Comparison of ENCODE assay signal across 23 cellular contexts in genomic region chr1:217117973-217118465, GRCh38.
DNase-seq lines count a peak whose midpoint lies in the region; ATAC-seq and TF ChIP-seq lines count a peak whose summit lies in the region.
"Had no signal": no experiment of that assay in that cellular context is flagged by ENCODE, and none has a peak within 500 bp of the region (broad histone marks: within the 10 kb centered on the region; RNA-seq: fewer than 3 reads in every experiment).

No MANE protein-coding gene starts in this region.

- H3K27ac ChIP-seq in SK-N-SH (ENCODE audit: low read depth in 2 of 2, low read length in 1 of 2) (no peak overlapping the region), 22Rv1 (peak overlapping the region; percentile 75), Karpas-422 (ENCODE audit: low read length) (no peak overlapping the region)
- H3K27ac ChIP-seq: BLaER1 had no signal

- H3K9me2 ChIP-seq in SK-N-SH (no peaks in the 10 kb centered on the region), Karpas-422 (replicated peaks; ENCODE audit: insufficient read depth, low read length) (no peaks in the 10 kb centered on the region)

- H3K4me3 ChIP-seq in SK-N-SH (ENCODE audit: low read depth in 2 of 2, low read length in 1 of 2) (no peak overlapping the region), epithelial cell of esophagus (ENCODE audit: low read length) (no peak overlapping the region), Karpas-422 (ENCODE audit: low read length) (no peak overlapping the region)
- H3K4me3 ChIP-seq: BLaER1 had no signal

- TF ChIP-seq CTCF in SK-N-SH (IDR thresholded peaks at IDR 0.05) (no peak), 22Rv1 (IDR thresholded peaks at IDR 0.05) (no peak), epithelial cell of esophagus (IDR thresholded peaks at IDR 0.05; ENCODE audit: insufficient read depth, low read depth, low read length, missing control alignments) (no peak)

- H3K36me3 ChIP-seq in SK-N-SH (replicated peaks in 1 of 2; ENCODE audit: control insufficient read depth in 1 of 2, insufficient read depth in 2 of 2, low read length in 1 of 2) = no peaks in the 10 kb centered on the region
- no peaks in the 10 kb centered on the region for H3K36me3 ChIP-seq in Karpas-422 (ENCODE audit: insufficient read depth, low read length)
- H3K36me3 ChIP-seq: BE2C, BLaER1 had no signal

- no peak overlapping the region for H3K9ac ChIP-seq in SK-N-SH
- no peak overlapping the region for H3K9ac ChIP-seq in Karpas-422 (ENCODE audit: low read length)
- H3K9ac ChIP-seq: BLaER1 had no signal

- DNase-seq in SK-N-SH (no peak), epithelial cell of esophagus (ENCODE audit: low read depth) (peak; percentile 51), renal cortical epithelial cell (ENCODE audit: low read depth) (peak; percentile 30), Karpas-422 (no peak)
- DNase-seq: 8988T; ACHN; BE2C; C1 segment of cervical spinal cord; CD4-positive, alpha-beta memory T cell; CD4-positive, CD25-positive, alpha-beta regulatory T cell; CD8-positive, alpha-beta memory T cell; COR-L47; DMS 273 treated with DMSO at 0.1 percent for 48 hours; DMS153; DMS53; DMS79; DND-41; EL; GDM1 had no signal

- no peak for TF ChIP-seq RAD21 in SK-N-SH (IDR thresholded peaks at IDR 0.05; ENCODE audit: low read length)

- H3K4me1 ChIP-seq in SK-N-SH (ENCODE audit: control insufficient read depth in 1 of 2, insufficient read depth in 2 of 2, low read depth in 1 of 2, low read length in 1 of 2) = peaks cover 0 to 18% of the 10 kb centered on the region in 2 experiments; a peak in 2 of 4 replicates
- H3K4me1 ChIP-seq in Karpas-422 (ENCODE audit: low read length) = peaks cover 11% of the 10 kb centered on the region; the same call in 1 of the 2 replicates
- H3K4me1 ChIP-seq: BE2C, BLaER1 had no signal

- no peak overlapping the region for H2AFZ ChIP-seq in SK-N-SH (ENCODE audit: low read depth)
- no peak overlapping the region for H2AFZ ChIP-seq in Karpas-422 (ENCODE audit: low read length)

- no peaks in the 10 kb centered on the region for H3K27me3 ChIP-seq in SK-N-SH (ENCODE audit: insufficient read depth)
- no peaks in the 10 kb centered on the region for H3K27me3 ChIP-seq in Karpas-422 (ENCODE audit: low read length)
- H3K27me3 ChIP-seq: BE2C, BLaER1 had no signal

- H3F3A ChIP-seq in SK-N-SH (replicated peaks; ENCODE audit: insufficient read depth) = no peaks in the 10 kb centered on the region

- CTCF ChIA-PET in SK-N-SH (lab: Yijun Ruan, JAX) = no interaction called here

- no peaks in the 10 kb centered on the region for H4K20me1 ChIP-seq in SK-N-SH (ENCODE audit: insufficient read depth)
- H4K20me1 ChIP-seq in Karpas-422 (ENCODE audit: insufficient read depth, low read depth, low read length) = no peaks in the 10 kb centered on the region
- H4K20me1 ChIP-seq: BLaER1 had no signal

- TF ChIP-seq EP300 in SK-N-SH (IDR thresholded peaks at IDR 0.05; ENCODE audit: borderline replicate concordance in 1 of 2, low read depth in 1 of 2, low read length in 1 of 2) = no peak

- ATAC-seq in SK-N-SH treated with all-trans-retinoic acid at 6 μM for 48 hours = no peak
- no peak for ATAC-seq in GM21619 (IDR thresholded peaks at IDR 0.05; ENCODE audit: unreplicated experiment)

- H3K79me2 ChIP-seq in SK-N-SH (ENCODE audit: insufficient read depth) = no peaks in the 10 kb centered on the region
- H3K79me2 ChIP-seq in Karpas-422 (ENCODE audit: low read length) = no peaks in the 10 kb centered on the region

- POLR2A ChIA-PET in SK-N-SH (lab: Yijun Ruan, JAX) = no interaction called here

- no peaks in the 10 kb centered on the region for H3K9me3 ChIP-seq in SK-N-SH
- no peaks in the 10 kb centered on the region for H3K9me3 ChIP-seq in Karpas-422 (ENCODE audit: low read length)
- H3K9me3 ChIP-seq: BE2C, BLaER1 had no signal

- no peak overlapping the region for H3K4me2 ChIP-seq in SK-N-SH
- no peak overlapping the region for H3K4me2 ChIP-seq in Karpas-422 (ENCODE audit: low read depth, low read length, poor library complexity, severe bottlenecking)
- H3K4me2 ChIP-seq: BLaER1 had no signal

TF ChIP-seq in SK-N-SH treated with all-trans-retinoic acid at 6 μM for 48 hours, 23 proteins besides CTCF, POLR2A, EP300 and RAD21:
- TF ChIP-seq ZFP3 (CRISPR knock-in tag; IDR thresholded peaks at IDR 0.05) (peak; percentile 92), ZNF565 (CRISPR knock-in tag; conservative IDR thresholded peaks at IDR 0.05; ENCODE audit: low read depth) (no peak)
TF ChIP-seq in SK-N-SH treated with all-trans-retinoic acid at 6 μM for 48 hours: peak in this region for 1.

TF ChIP-seq in SK-N-SH, 30 proteins besides CTCF, POLR2A, EP300 and RAD21:
- TF ChIP-seq RCOR1 (IDR thresholded peaks at IDR 0.05; ENCODE audit: low read length) (no peak), GATA2 (CRISPR knock-in tag; IDR thresholded peaks at IDR 0.05) (no peak), TAF1 (IDR thresholded peaks at IDR 0.05; ENCODE audit: borderline replicate concordance, low read depth, low read length) (no peak), CHD2 (IDR thresholded peaks at IDR 0.05; ENCODE audit: low read length, partially characterized antibody) (no peak), SIN3A (IDR thresholded peaks at IDR 0.05; ENCODE audit: borderline replicate concordance, low read depth, low read length) (no peak), TEAD4 (IDR thresholded peaks at IDR 0.05; ENCODE audit: borderline replicate concordance, insufficient read depth) (no peak), MAX (IDR thresholded peaks at IDR 0.05; ENCODE audit: low read depth) (no peak), RFX5 (IDR thresholded peaks at IDR 0.05; ENCODE audit: low read length) (no peak), GABPA (IDR thresholded peaks at IDR 0.05; ENCODE audit: low read depth) (no peak), NFIC (IDR thresholded peaks at IDR 0.05; ENCODE audit: borderline replicate concordance) (no peak), TCF12 (IDR thresholded peaks at IDR 0.05) (no peak), USF2 (IDR thresholded peaks at IDR 0.05; ENCODE audit: borderline replicate concordance, low read depth, low read length) (no peak), YY1 (IDR thresholded peaks at IDR 0.05; ENCODE audit: low read depth) (no peak), JUND (IDR thresholded peaks at IDR 0.05) (no peak), EZH2phosphoT487 (IDR thresholded peaks at IDR 0.05; ENCODE audit: borderline replicate concordance, low read depth) (no peak)

Comparison
In these comparisons a context has a peak if more than half of its experiments do, and no peak if none do; other contexts are left out.
1. DNase-seq: peak in epithelial cell of esophagus (single experiment) and renal cortical epithelial cell (single experiment); none in SK-N-SH (single experiment) and Karpas-422 (single experiment).